ENCODE assay signal across 20 cellular contexts in genomic region chr7:138924551-138925225, GRCh38. TPM values are rescaled to one million over a fixed set of nuclear protein-coding genes. Genes with fewer than 3 reads are reported as not detected.
DNase-seq lines count a peak whose midpoint lies in the region; ATAC-seq and TF ChIP-seq lines count a peak whose summit lies in the region.
"Had no signal": no experiment of that assay in that cellular context is flagged by ENCODE, and none has a peak within 500 bp of the region (broad histone marks: within the 10 kb centered on the region; RNA-seq: fewer than 3 reads in every experiment).

No MANE protein-coding gene starts in this region.

- H3K4me1 Mint-ChIP-seq in glutamatergic neuron (ENCODE audit: low read depth, unreplicated experiment), result peaks cover 5% of the 10 kb centered on the region
- H3K4me1 Mint-ChIP-seq: memory B cell had no signal

- H3K27me3 ChIP-seq in SK-N-SH (ENCODE audit: insufficient read depth), result no peaks in the 10 kb centered on the region
- no peaks in the 10 kb centered on the region for H3K27me3 ChIP-seq in Panc1 (ENCODE audit: control insufficient read depth, insufficient read depth, low read length)
- H3K27me3 ChIP-seq: BLaER1 treated with 17β-estradiol and CSF1 and Interleukin-3, amounts not matched to agents 10 nM and 100 nM; cardiac muscle cell; MG63; right atrium auricular region; SJCRH30 had no signal

- H3K36me3 ChIP-seq in SK-N-SH (replicated peaks in 1 of 2; ENCODE audit: control insufficient read depth in 1 of 2, insufficient read depth in 2 of 2, low read length in 1 of 2), result no peaks in the 10 kb centered on the region
- no peaks in the 10 kb centered on the region for H3K36me3 ChIP-seq in Panc1 (ENCODE audit: control insufficient read depth, insufficient read depth, low read length)
- H3K36me3 ChIP-seq: cardiac muscle cell, MG63, right atrium auricular region, SJCRH30 had no signal

- peaks cover 5 to 17% of the 10 kb centered on the region in 2 experiments; a peak in 3 of 4 replicates for H3K4me1 ChIP-seq in SK-N-SH (ENCODE audit: control insufficient read depth in 1 of 2, insufficient read depth in 2 of 2, low read depth in 1 of 2, low read length in 1 of 2)
- H3K4me1 ChIP-seq in Panc1 (ENCODE audit: control insufficient read depth, insufficient read depth, low read length), result peaks cover 4% of the 10 kb centered on the region
- H3K4me1 ChIP-seq: right atrium auricular region had no signal

- H3K9me3 ChIP-seq in SK-N-SH (no peaks in the 10 kb centered on the region), Panc1 (ENCODE audit: control insufficient read depth, insufficient read depth, low read depth, low read length) (no peaks in the 10 kb centered on the region)
- H3K9me3 ChIP-seq: MG63, right atrium auricular region, SJCRH30 had no signal

- TF ChIP-seq RAD21 in SK-N-SH (IDR thresholded peaks at IDR 0.05; ENCODE audit: low read length), result no peak

- H3K4me3 Mint-ChIP-seq in glutamatergic neuron (ENCODE audit: unreplicated experiment), result no peak overlapping the region
- H3K4me3 Mint-ChIP-seq: memory B cell; natural killer cell treated with Interleukin-12 subunit alpha and Interleukin-12 subunit beta and Interleukin-15 and Interleukin-18, amount 100 ng/mL, for 72 hours; T-helper 2 cell treated with Interferon-gamma antibody and Interleukin-4, amounts not matched to agents 5 μg/mL and 100 μg/mL, for 36 hours had no signal

- in situ Hi-C loops in Panc1 (cut with HindIII; ENCODE audit: low pct_unique_long_range_greater_than_20kb, low sequenced_read_pairs), result no loop called here

- H3K9me2 ChIP-seq in SK-N-SH, result no peaks in the 10 kb centered on the region

- no peak overlapping the region for H3K9ac ChIP-seq in SK-N-SH
- H3K9ac ChIP-seq: BLaER1 treated with 17β-estradiol and CSF1 and Interleukin-3, amounts not matched to agents 10 nM and 100 nM had no signal

- H3K27ac ChIP-seq in SK-N-SH (ENCODE audit: low read depth in 2 of 2, low read length in 1 of 2) (peak overlapping the region in 1 of 2 experiments; percentile 58; a peak in 2 of 4 replicates), Panc1 (ENCODE audit: low read length) (no peak overlapping the region)
- H3K27ac ChIP-seq: cardiac muscle cell, PC-9, right atrium auricular region, SJCRH30 had no signal

- H3F3A ChIP-seq in SK-N-SH (replicated peaks; ENCODE audit: insufficient read depth), result peaks cover 7% of the 10 kb centered on the region

- ATAC-seq in SK-N-SH treated with all-trans-retinoic acid at 6 μM for 48 hours (no peak), Panc1 (peak; percentile 45; the same call in 1 of the 2 replicates), HG03039 (IDR thresholded peaks at IDR 0.05; ENCODE audit: unreplicated experiment) (no peak), esophagus mucosa (no peak), HG02678 (IDR thresholded peaks at IDR 0.05; ENCODE audit: unreplicated experiment) (no peak)

- peaks cover 4% of the 10 kb centered on the region; the same call in 1 of the 2 replicates for H3K79me2 ChIP-seq in SK-N-SH (ENCODE audit: insufficient read depth)

- 85% methylated on average over 17 of the region's 17 CpGs for WGBS in SK-N-SH (ENCODE audit: low lambda C conversion rate)

- POLR2A ChIA-PET in SK-N-SH (lab: Yijun Ruan, JAX) (interaction anchor here (1.3 kb wide), 1 partner anchor 10 kb away, joined by 4 read pairs; no protein-coding TSS in a partner anchor), Panc1 (lab: Charles Lee) (no interaction called here)

- H3K36me3 Mint-ChIP-seq in glutamatergic neuron (ENCODE audit: unreplicated experiment), result no peaks in the 10 kb centered on the region
- H3K36me3 Mint-ChIP-seq: memory B cell; natural killer cell treated with Interleukin-12 subunit alpha and Interleukin-12 subunit beta and Interleukin-15 and Interleukin-18, amount 100 ng/mL, for 72 hours had no signal

- H3K4me3 ChIP-seq in SK-N-SH (ENCODE audit: low read depth in 2 of 2, low read length in 1 of 2), result no peak overlapping the region
- H3K4me3 ChIP-seq in Panc1 (ENCODE audit: low read depth in 2 of 2, low read length in 2 of 2), result no peak overlapping the region
- H3K4me3 ChIP-seq: BLaER1 treated with 17β-estradiol and CSF1 and Interleukin-3, amounts not matched to agents 10 nM and 100 nM; cardiac muscle cell; MG63; PC-9; right atrium auricular region; SJCRH30 had no signal

- H3K27ac Mint-ChIP-seq in glutamatergic neuron (ENCODE audit: unreplicated experiment), result peak overlapping the region; percentile 31
- H3K27ac Mint-ChIP-seq: memory B cell; natural killer cell treated with Interleukin-12 subunit alpha and Interleukin-12 subunit beta and Interleukin-15 and Interleukin-18, amount 100 ng/mL, for 72 hours; T-helper 2 cell treated with Interferon-gamma antibody and Interleukin-4, amounts not matched to agents 5 μg/mL and 100 μg/mL, for 36 hours had no signal

- no peaks in the 10 kb centered on the region for H3K27me3 Mint-ChIP-seq in glutamatergic neuron (ENCODE audit: unreplicated experiment)

- TF ChIP-seq CTCF in SK-N-SH (IDR thresholded peaks at IDR 0.05), result no peak
- TF ChIP-seq CTCF in Panc1 (IDR thresholded peaks at IDR 0.05), result no peak
- TF ChIP-seq CTCF in glutamatergic neuron (IDR thresholded peaks at IDR 0.05; ENCODE audit: partially characterized antibody, unreplicated experiment), result no peak

- TF ChIP-seq EP300 in SK-N-SH (IDR thresholded peaks at IDR 0.05; ENCODE audit: borderline replicate concordance in 1 of 2, low read depth in 1 of 2, low read length in 1 of 2), result 0 out of 4 replicates have a peak, but pooled peaks of 1 of the 2 experiments have one; percentile 14

- H3K4me2 ChIP-seq in SK-N-SH, result no peak overlapping the region
- H3K4me2 ChIP-seq: PC-9 had no signal

- no TSS peak for BruUV-seq in Panc1 (replicated peaks; lab: Mats Ljungman, UMichigan)

- CTCF ChIA-PET in SK-N-SH (lab: Yijun Ruan, JAX) (interaction anchor here (0.7 to 8.7 kb wide), 9 partner anchors 9 to 150 kb away, joined by 3 to 41 read pairs (median 4); no protein-coding TSS in a partner anchor), Panc1 (lab: Charles Lee) (no interaction called here)

- DNase-seq in SK-N-SH (peak; percentile 58), Panc1 (ENCODE audit: low read depth, low spot score) (no peak), glutamatergic neuron (no peak), kidney tubule cell (ENCODE audit: low spot score) (no peak)
- DNase-seq: activated CD4-positive, CD25-positive, alpha-beta regulatory T cell treated with anti-CD3 and anti-CD28 coated beads, Interleukin-2, amount 50 U/mL, for 72 hours; effector CD8-positive, alpha-beta T cell; MG63; NCI-H526 treated with DMSO at 0.1 percent for 48 hours; PC-9; SJCRH30 had no signal

- peaks cover 2% of the 10 kb centered on the region for H3K9me3 Mint-ChIP-seq in glutamatergic neuron (ENCODE audit: unreplicated experiment)
- H3K9me3 Mint-ChIP-seq: memory B cell; natural killer cell treated with Interleukin-12 subunit alpha and Interleukin-12 subunit beta and Interleukin-15 and Interleukin-18, amount 100 ng/mL, for 72 hours; T-helper 2 cell treated with Interferon-gamma antibody and Interleukin-4, amounts not matched to agents 5 μg/mL and 100 μg/mL, for 36 hours had no signal

- no peaks in the 10 kb centered on the region for H4K20me1 ChIP-seq in SK-N-SH (ENCODE audit: insufficient read depth)
- H4K20me1 ChIP-seq: BLaER1 treated with 17β-estradiol and CSF1 and Interleukin-3, amounts not matched to agents 10 nM and 100 nM had no signal

- intact Hi-C loops in Panc1 (cut with micrococcal nuclease; ENCODE audit: unreplicated experiment), result no loop called here

- no peak overlapping the region for H2AFZ ChIP-seq in SK-N-SH (ENCODE audit: low read depth)
- H2AFZ ChIP-seq: PC-9 had no signal

TF ChIP-seq in SK-N-SH, 30 proteins besides CTCF, POLR2A, EP300 and RAD21 (continues in another document):
- TF ChIP-seq USF2 (IDR thresholded peaks at IDR 0.05; ENCODE audit: borderline replicate concordance, low read depth, low read length) (no peak), NFIC (IDR thresholded peaks at IDR 0.05; ENCODE audit: borderline replicate concordance) (no peak), MXI1 (IDR thresholded peaks at IDR 0.05; ENCODE audit: low read depth, low read length) (no peak)

TF ChIP-seq in SK-N-SH treated with all-trans-retinoic acid at 6 μM for 48 hours, 23 proteins besides CTCF, POLR2A, EP300 and RAD21:
- TF ChIP-seq ZFP3 (CRISPR knock-in tag; IDR thresholded peaks at IDR 0.05), result no peak

RNA-seq across cellular contexts. Expression of gene KIAA1549, which starts 56.5 kb away (rescaled TPM):
- polyA plus RNA-seq in SK-N-SH (2012; rRNA removed), result 3.0 and 3.6 TPM in 2 replicates
- 3.3 and 4.1 TPM in 2 replicates for polyA plus RNA-seq in SK-N-SH (2012; cell fraction: cytosol; rRNA removed)
- polyA plus RNA-seq in SK-N-SH (2012; cell fraction: nucleus; rRNA removed), result 5.3 and 5.7 TPM in 2 replicates
- 14.1 TPM for total RNA-seq in Panc1 (2021; ENCODE audit: unreplicated experiment)
- 9.4 TPM for polyA plus RNA-seq in Panc1 (2012; ENCODE audit: insufficient read length)
- total RNA-seq in glutamatergic neuron (ENCODE audit: unreplicated experiment), result 40.2 TPM
- total RNA-seq in esophagus mucosa, result 0.20 TPM

Comparison
In these comparisons a context has a peak if more than half of its experiments do, and no peak if none do; other contexts are left out.
1. RNA of gene KIAA1549, which starts 56.5 kb away (total RNA-seq): 40.2 TPM in glutamatergic neuron (single experiment) and 14.1 TPM in Panc1 (single experiment); 0.20 TPM in esophagus mucosa (single experiment); every median in the first group is over 10 times any median in the second.